Comparison of ENCODE assay signal across 8 cellular contexts in the genomic region with DNA sequence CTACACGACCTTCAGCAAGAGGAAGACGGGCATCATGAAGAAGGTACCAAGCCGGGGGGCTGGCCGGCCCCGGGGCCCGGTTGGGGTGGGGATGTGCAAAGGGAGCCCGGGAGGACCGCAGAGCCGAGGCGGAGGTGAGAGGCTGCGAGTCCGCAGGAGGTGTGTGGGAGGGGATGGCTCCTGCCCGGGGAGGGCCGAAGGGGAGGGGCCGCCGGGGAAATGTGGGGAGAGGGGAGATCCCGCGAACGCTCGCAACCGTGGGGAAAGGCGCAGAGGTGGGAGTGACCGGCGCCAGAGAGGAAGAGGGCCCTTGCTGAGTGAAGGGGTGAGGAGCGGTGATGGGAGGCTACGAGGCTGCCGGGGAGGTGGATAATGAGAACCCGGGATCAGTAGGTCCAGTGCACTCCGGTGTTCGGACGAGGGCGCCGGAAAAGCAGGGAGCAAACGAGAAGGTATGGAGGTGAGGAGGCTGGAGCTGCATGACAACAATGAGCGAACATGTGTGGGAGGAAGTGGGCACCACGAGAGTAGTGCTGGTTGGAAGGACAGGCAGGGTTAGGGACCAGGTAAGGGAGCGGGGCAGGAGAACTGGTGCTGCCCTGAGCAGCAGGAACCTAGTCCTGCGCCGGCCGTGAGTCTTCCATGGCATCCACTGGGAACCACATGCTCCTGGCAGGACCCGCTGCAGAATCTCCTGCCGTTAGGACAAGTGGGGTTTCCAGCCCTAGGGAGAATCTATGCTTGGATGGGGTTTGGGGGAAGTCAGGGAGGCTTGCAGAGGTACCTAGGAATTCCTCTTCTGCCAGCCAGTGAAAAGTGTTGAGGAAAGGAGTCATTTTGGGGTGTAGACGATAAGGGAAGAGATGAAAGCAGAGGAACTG. TPM values are rescaled to one million over a fixed set of nuclear protein-coding genes. Genes with fewer than 3 reads are reported as not detected.
A peak's percentile ranks its signal among the peaks of the same experiment; 100 is the strongest.
DNase-seq lines count a peak whose midpoint lies in the region; ATAC-seq and TF ChIP-seq lines count a peak whose summit lies in the region.

No MANE protein-coding gene starts in this region.

- 1 to 2% methylated on average over 38 to 42 of the region's 43 CpGs for WGBS in lower leg skin, 2 donors

- intact Hi-C loops in lower leg skin (cut with DNase I; ENCODE audit: low total_unique reads): no loop called here

- TF ChIP-seq CTCF in lower leg skin (IDR thresholded peaks at IDR 0.05): no peak

- no peak for ATAC-seq in HG03571 (IDR thresholded peaks at IDR 0.05; ENCODE audit: unreplicated experiment)
- ATAC-seq in HG03159 (IDR thresholded peaks at IDR 0.05; ENCODE audit: unreplicated experiment): no peak

- peak overlapping the region; percentile 94 for H3K4me3 ChIP-seq in lower leg skin (ENCODE audit: low read depth, poor library complexity, severe bottlenecking)

- no peak for TF ChIP-seq POLR2A in lower leg skin (IDR thresholded peaks at IDR 0.05)

- DNase-seq in DMS79 treated with DMSO at 0.1 percent for 48 hours (lab: John Stamatoyannopoulos, UW): peak; percentile 41
- DNase-seq in M059J (ENCODE audit: low read depth): peak; percentile 66
- DNase-seq in activated CD4-positive, alpha-beta T cell treated with anti-CD3 and anti-CD28 coated beads for 1 hour: peak; percentile 31
- DNase-seq in lower leg skin (ENCODE audit: low spot score in 2 of 2): peak; percentile 40 to 92
- peak; percentile 47 to 61 for DNase-seq in stimulated activated CD4-positive, alpha-beta T cell treated with anti-CD3 and anti-CD28 coated beads, Interleukin-4, amount 100 ng/mL, for 4 hours

- H3K27ac ChIP-seq in cingulate gyrus (ENCODE audit: low read depth, low read length): peak overlapping the region; percentile 77

RNA-seq across cellular contexts. Expression of a gene that starts 1.3 kb away (rescaled TPM):
- 15.6 and 26.5 TPM in 2 replicates for total RNA-seq in M059J (2014; rRNA removed; shearing (Covaris generic))
- 10 to 100 TPM; 14.8 to 25.8 (median 25.5) TPM for total RNA-seq in lower leg skin

RNA-seq across cellular contexts. Expression of a gene that starts 9.6 kb away (rescaled TPM):
- total RNA-seq in M059J (2014; rRNA removed; shearing (Covaris generic)): 14.1 and 21.9 TPM in 2 replicates
- 10 to 100 TPM; 38.7 to 64.4 (median 47.4) TPM for total RNA-seq in lower leg skin

RNA-seq across cellular contexts. Expression of a gene that starts 56.9 kb away (rescaled TPM):
- total RNA-seq in M059J (2014; rRNA removed; shearing (Covaris generic)): 19.3 and 24.3 TPM in 2 replicates
- total RNA-seq in lower leg skin: 10 to 100 TPM; 48.5 to 77.0 (median 61.2) TPM
